Comparison of ENCODE assay signal across 2 cellular contexts in the genomic region with DNA sequence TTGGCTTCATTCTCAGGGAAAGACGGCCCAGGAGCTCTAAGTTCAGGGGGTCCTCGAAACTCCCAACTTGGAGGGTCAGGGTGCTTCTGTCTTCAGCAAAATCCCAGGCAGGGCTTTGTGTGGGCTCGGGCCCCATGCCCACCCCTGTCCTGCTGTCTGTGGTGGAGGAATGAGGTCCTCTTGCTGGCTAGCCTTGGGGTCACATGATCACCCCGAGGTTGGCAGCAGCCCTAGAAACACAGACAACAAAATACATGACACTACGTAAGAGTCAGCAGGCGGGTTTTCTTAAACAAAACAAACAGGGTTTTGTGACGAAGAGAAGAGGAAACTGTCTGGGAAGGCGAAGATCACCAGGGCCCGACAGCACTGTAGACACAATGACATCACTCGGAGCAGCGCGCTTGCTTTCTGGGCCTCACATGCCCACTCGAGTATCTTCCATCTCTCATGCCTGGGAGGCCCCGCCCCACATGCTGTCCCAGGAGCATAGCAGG.
TF ChIP-seq lines count a peak whose summit lies in the region.

No MANE protein-coding gene starts in this region.

TF ChIP-seq in HEK293, 187 proteins besides CTCF, POLR2A, EP300 and RAD21 (continued from another document and continues in another):
- TF ChIP-seq ZNF292 (tag by site-specific recombination; IDR thresholded peaks at IDR 0.05; ENCODE audit: borderline replicate concordance, low read depth) (no peak), ZNF626 (tag by site-specific recombination; IDR thresholded peaks at IDR 0.05) (no peak), SP2 (tag by site-specific recombination; IDR thresholded peaks at IDR 0.05) (no peak), PBX3 (CRISPR knock-in tag; IDR thresholded peaks at IDR 0.05) (no peak), PRDM4 (tag by site-specific recombination; IDR thresholded peaks at IDR 0.05) (peak; percentile 96), ZNF426 (tag by site-specific recombination; IDR thresholded peaks at IDR 0.05) (no peak), SCRT2 (tag by site-specific recombination; IDR thresholded peaks at IDR 0.05) (no peak), HOXD13 (CRISPR knock-in tag; IDR thresholded peaks at IDR 0.05; ENCODE audit: borderline replicate concordance) (no peak), ZNF416 (tag by site-specific recombination; IDR thresholded peaks at IDR 0.05) (no peak), ZNF266 (tag by site-specific recombination; IDR thresholded peaks at IDR 0.05; ENCODE audit: low read depth) (no peak), TRIM28 (IDR thresholded peaks at IDR 0.05; ENCODE audit: borderline replicate concordance, low read length) (no peak), YY1 (tag by site-specific recombination; IDR thresholded peaks at IDR 0.05) (no peak), ZNF114 (tag by site-specific recombination; IDR thresholded peaks at IDR 0.05) (no peak), ZNF335 (tag by site-specific recombination; conservative IDR thresholded peaks at IDR 0.05) (peak; percentile 40), ZFP69B (tag by site-specific recombination; IDR thresholded peaks at IDR 0.05) (no peak), SCRT1 (tag by site-specific recombination; IDR thresholded peaks at IDR 0.05; ENCODE audit: borderline replicate concordance) (no peak), ZNF629 (tag by site-specific recombination; IDR thresholded peaks at IDR 0.05) (peak; percentile 61; the same call in 1 of the 2 replicates)
- TF ChIP-seq, protein P1, sequence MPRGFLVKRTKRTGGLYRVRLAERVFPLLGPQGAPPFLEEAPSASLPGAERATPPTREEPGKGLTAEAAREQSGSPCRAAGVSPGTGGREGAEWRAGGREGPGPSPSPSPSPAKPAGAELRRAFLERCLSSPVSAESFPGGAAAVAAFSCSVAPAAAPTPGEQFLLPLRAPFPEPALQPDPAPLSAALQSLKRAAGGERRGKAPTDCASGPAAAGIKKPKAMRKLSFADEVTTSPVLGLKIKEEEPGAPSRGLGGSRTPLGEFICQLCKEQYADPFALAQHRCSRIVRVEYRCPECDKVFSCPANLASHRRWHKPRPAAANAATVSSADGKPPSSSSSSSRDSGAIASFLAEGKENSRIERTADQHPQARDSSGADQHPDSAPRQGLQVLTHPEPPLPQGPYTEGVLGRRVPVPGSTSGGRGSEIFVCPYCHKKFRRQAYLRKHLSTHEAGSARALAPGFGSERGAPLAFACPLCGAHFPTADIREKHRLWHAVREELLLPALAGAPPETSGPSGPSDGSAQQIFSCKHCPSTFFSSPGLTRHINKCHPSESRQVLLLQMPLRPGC (tag by site-specific recombination; IDR thresholded peaks at IDR 0.05): no peak
- TF ChIP-seq, protein P2, sequence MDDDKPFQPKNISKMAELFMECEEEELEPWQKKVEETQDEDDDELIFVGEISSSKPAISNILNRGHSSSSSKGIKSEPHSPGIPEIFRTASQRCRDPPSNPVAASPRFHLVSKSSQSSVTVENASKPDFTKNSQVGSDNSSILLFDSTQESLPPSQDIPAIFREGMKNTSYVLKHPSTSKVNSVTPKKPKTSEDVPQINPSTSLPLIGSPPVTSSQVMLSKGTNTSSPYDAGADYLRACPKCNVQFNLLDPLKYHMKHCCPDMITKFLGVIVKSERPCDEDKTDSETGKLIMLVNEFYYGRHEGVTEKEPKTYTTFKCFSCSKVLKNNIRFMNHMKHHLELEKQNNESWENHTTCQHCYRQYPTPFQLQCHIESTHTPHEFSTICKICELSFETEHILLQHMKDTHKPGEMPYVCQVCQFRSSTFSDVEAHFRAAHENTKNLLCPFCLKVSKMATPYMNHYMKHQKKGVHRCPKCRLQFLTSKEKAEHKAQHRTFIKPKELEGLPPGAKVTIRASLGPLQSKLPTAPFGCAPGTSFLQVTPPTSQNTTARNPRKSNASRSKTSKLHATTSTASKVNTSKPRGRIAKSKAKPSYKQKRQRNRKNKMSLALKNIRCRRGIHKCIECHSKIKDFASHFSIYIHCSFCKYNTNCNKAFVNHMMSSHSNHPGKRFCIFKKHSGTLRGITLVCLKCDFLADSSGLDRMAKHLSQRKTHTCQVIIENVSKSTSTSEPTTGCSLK (tag by site-specific recombination; IDR thresholded peaks at IDR 0.05): no peak
- TF ChIP-seq, protein P3, sequence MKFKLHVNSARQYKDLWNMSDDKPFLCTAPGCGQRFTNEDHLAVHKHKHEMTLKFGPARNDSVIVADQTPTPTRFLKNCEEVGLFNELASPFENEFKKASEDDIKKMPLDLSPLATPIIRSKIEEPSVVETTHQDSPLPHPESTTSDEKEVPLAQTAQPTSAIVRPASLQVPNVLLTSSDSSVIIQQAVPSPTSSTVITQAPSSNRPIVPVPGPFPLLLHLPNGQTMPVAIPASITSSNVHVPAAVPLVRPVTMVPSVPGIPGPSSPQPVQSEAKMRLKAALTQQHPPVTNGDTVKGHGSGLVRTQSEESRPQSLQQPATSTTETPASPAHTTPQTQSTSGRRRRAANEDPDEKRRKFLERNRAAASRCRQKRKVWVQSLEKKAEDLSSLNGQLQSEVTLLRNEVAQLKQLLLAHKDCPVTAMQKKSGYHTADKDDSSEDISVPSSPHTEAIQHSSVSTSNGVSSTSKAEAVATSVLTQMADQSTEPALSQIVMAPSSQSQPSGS (tag by site-specific recombination; IDR thresholded peaks at IDR 0.05; ENCODE audit: low read depth): peak; percentile 21; the same call in 1 of the 2 replicates

TF ChIP-seq in K562, 482 proteins besides CTCF, POLR2A, EP300 and RAD21 (continued from another document):
- TF ChIP-seq E2F6 (IDR thresholded peaks at IDR 0.05; ENCODE audit: borderline replicate concordance in 1 of 2, extremely low read depth in 1 of 2, insufficient read depth in 1 of 2, insufficient read length in 1 of 2, low read depth in 1 of 2, low read length in 1 of 2, poor library complexity in 1 of 2, severe bottlenecking in 1 of 2) (no peak), NFE2 (IDR thresholded peaks at IDR 0.05; ENCODE audit: low read depth) (no peak), ATF4 (CRISPR knock-in tag; IDR thresholded peaks at IDR 0.05) (no peak), MCM7 (IDR thresholded peaks at IDR 0.05) (no peak), ZNF586 (CRISPR knock-in tag; conservative IDR thresholded peaks at IDR 0.05) (no peak), CBX8 (IDR thresholded peaks at IDR 0.05; ENCODE audit: borderline replicate concordance, extremely low read depth, low read depth, low read length, poor library complexity, severe bottlenecking) (no peak), ZNF79 (CRISPR knock-in tag; IDR thresholded peaks at IDR 0.05; ENCODE audit: low read depth) (no peak), NFIC (IDR thresholded peaks at IDR 0.05) (no peak), KHSRP (IDR thresholded peaks at IDR 0.05) (no peak), ZNF780A (CRISPR knock-in tag; IDR thresholded peaks at IDR 0.05) (no peak), DACH1 (IDR thresholded peaks at IDR 0.05; ENCODE audit: partially characterized antibody) (no peak), TCFL5 (CRISPR knock-in tag; conservative IDR thresholded peaks at IDR 0.05) (no peak), ZNF282 (CRISPR knock-in tag; IDR thresholded peaks at IDR 0.05) (no peak), ZNF75A (CRISPR knock-in tag; IDR thresholded peaks at IDR 0.05) (no peak), FOXJ2 (tag; IDR thresholded peaks at IDR 0.05) (0 out of 2 replicates have a peak, but pooled peaks have one; percentile 63), SRF (CRISPR knock-in tag; IDR thresholded peaks at IDR 0.05) (no peak), ZBTB1 (CRISPR knock-in tag; IDR thresholded peaks at IDR 0.05; ENCODE audit: borderline replicate concordance, low read depth) (no peak), PHB2 (IDR thresholded peaks at IDR 0.05; ENCODE audit: low read depth) (no peak), NR3C1 (CRISPR knock-in tag; IDR thresholded peaks at IDR 0.05) (no peak), ETV6 (IDR thresholded peaks at IDR 0.05; ENCODE audit: borderline replicate concordance in 1 of 2, low read depth in 2 of 2, low read length in 1 of 2) (no peak), ETV6 (CRISPR knock-in tag; IDR thresholded peaks at IDR 0.05; ENCODE audit: borderline replicate concordance) (no peak)
- TF ChIP-seq, protein P4, sequence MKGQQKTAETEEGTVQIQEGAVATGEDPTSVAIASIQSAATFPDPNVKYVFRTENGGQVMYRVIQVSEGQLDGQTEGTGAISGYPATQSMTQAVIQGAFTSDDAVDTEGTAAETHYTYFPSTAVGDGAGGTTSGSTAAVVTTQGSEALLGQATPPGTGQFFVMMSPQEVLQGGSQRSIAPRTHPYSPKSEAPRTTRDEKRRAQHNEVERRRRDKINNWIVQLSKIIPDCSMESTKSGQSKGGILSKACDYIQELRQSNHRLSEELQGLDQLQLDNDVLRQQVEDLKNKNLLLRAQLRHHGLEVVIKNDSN (CRISPR knock-in tag; IDR thresholded peaks at IDR 0.05): 0 out of 2 replicates have a peak, but pooled peaks have one; percentile 14
- TF ChIP-seq, protein P5, sequence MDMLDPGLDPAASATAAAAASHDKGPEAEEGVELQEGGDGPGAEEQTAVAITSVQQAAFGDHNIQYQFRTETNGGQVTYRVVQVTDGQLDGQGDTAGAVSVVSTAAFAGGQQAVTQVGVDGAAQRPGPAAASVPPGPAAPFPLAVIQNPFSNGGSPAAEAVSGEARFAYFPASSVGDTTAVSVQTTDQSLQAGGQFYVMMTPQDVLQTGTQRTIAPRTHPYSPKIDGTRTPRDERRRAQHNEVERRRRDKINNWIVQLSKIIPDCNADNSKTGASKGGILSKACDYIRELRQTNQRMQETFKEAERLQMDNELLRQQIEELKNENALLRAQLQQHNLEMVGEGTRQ (CRISPR knock-in tag; IDR thresholded peaks at IDR 0.05): 0 out of 2 replicates have a peak, but pooled peaks have one; percentile 11
- TF ChIP-seq, protein P6, sequence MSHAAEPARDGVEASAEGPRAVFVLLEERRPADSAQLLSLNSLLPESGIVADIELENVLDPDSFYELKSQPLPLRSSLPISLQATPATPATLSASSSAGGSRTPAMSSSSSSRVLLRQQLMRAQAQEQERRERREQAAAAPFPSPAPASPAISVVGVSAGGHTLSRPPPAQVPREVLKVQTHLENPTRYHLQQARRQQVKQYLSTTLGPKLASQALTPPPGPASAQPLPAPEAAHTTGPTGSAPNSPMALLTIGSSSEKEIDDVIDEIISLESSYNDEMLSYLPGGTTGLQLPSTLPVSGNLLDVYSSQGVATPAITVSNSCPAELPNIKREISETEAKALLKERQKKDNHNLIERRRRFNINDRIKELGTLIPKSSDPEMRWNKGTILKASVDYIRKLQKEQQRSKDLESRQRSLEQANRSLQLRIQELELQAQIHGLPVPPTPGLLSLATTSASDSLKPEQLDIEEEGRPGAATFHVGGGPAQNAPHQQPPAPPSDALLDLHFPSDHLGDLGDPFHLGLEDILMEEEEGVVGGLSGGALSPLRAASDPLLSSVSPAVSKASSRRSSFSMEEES (CRISPR knock-in tag; IDR thresholded peaks at IDR 0.05): peak; percentile 76
- TF ChIP-seq, protein P7, sequence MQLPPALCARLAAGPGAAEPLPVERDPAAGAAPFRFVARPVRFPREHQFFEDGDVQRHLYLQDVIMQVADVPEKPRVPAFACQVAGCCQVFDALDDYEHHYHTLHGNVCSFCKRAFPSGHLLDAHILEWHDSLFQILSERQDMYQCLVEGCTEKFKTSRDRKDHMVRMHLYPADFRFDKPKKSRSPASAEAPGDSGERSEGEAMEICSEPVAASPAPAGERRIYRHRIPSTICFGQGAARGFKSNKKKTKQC (CRISPR knock-in tag; IDR thresholded peaks at IDR 0.05): no peak
